In the genomic region with DNA sequence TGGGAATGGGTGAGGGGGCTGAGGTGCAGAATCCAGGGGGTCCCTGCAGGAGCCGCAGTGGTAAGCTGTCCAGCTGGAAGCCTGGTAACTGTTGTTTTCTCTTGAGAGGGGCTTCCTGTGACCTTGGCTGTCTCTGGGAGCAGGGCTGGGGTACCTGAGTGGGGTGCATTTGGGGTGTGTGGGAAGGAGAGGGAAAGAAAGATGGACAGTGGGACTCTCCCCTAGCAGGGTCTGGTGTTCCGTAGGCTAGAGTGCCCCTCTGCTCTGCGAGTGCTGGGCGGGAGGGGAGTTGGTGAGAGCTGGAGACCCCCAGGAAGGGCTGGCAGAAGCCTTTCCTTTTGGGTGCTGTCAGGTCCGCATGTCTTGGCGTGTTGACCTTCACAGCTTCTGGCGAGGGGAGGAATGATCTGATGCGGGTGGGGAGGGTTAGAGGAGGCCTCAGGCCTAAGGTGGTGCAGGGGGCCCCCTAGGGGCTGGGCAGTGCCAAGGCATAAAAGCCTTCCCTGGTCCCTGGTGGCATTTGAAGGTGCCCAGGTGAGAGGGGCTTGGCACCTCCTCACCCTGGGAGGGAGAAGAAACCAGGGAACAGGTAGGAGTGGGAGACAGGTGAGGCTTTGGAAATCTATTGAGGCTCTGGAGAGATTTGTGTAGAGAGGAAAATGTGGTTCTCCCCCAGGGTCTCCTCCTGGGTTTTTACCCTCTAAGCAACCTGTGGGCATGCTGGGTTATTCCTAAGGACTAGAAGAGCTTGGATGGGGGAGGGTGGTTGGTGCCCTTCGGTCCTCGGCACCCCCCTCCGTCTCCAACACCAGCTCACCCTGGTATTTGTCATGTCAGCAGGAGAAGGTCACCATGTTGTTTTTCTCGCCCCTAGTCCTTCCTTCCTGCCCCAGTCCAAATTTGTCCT, we compare ENCODE assay signal across 8 cellular contexts. TPM values are rescaled to one million over a fixed set of nuclear protein-coding genes. Genes with fewer than 3 reads are reported as not detected.
A peak's percentile ranks its signal among the peaks of the same experiment; 100 is the strongest.
DNase-seq lines count a peak whose midpoint lies in the region; ATAC-seq lines count a peak whose summit lies in the region.

No MANE protein-coding gene starts in this region.

- ATAC-seq in left ventricle myocardium superior (peak; percentile 28), HG02588 (IDR thresholded peaks at IDR 0.05; ENCODE audit: unreplicated experiment) (no peak)

- no peaks in the 10 kb centered on the region for H3K9me3 Mint-ChIP-seq in activated naive CD8-positive, alpha-beta T cell treated with anti-CD3 and anti-CD28 coated beads for 36 hours

- H3K36me3 Mint-ChIP-seq in activated naive CD8-positive, alpha-beta T cell treated with anti-CD3 and anti-CD28 coated beads for 36 hours, result peaks cover 42% of the 10 kb centered on the region

- intact Hi-C loops in left ventricle myocardium superior (cut with micrococcal nuclease), result no loop called here

- H3K27ac Mint-ChIP-seq in activated naive CD8-positive, alpha-beta T cell treated with anti-CD3 and anti-CD28 coated beads for 36 hours, result peak overlapping the region; percentile 80

- peaks cover 15% of the 10 kb centered on the region for H3K27me3 Mint-ChIP-seq in activated naive CD8-positive, alpha-beta T cell treated with anti-CD3 and anti-CD28 coated beads for 36 hours

- H3K4me3 ChIP-seq in skeletal muscle cell (ENCODE audit: low read depth, low read length), result peak overlapping the region; percentile 65

- peaks cover 34% of the 10 kb centered on the region for H3K4me1 Mint-ChIP-seq in activated naive CD8-positive, alpha-beta T cell treated with anti-CD3 and anti-CD28 coated beads for 36 hours

- DNase-seq in ELF-1 (ENCODE audit: low read depth, low spot score), result peak; percentile 64
- DNase-seq in HT-29 (ENCODE audit: low spot score), result peak; percentile 83
- peak; percentile 93 for DNase-seq in RPMI8226
- peak; percentile 75 for DNase-seq in activated naive CD8-positive, alpha-beta T cell treated with anti-CD3 and anti-CD28 coated beads for 36 hours
- peak; percentile 75 for DNase-seq in left ventricle myocardium superior
- DNase-seq in skeletal muscle cell (ENCODE audit: low read depth), result no peak
- DNase-seq in amniotic stem cell (lab: John Stamatoyannopoulos, UW), result no peak

- H3K4me3 Mint-ChIP-seq in activated naive CD8-positive, alpha-beta T cell treated with anti-CD3 and anti-CD28 coated beads for 36 hours, result peak overlapping the region; percentile 96

RNA-seq across cellular contexts. Expression of gene VEGFA, which starts 3.3 kb away (rescaled TPM):
- total RNA-seq in HT-29 (2014; rRNA removed; shearing (Covaris generic)), result 154 and 170 TPM in 2 replicates
- total RNA-seq in activated naive CD8-positive, alpha-beta T cell treated with anti-CD3 and anti-CD28 coated beads for 36 hours, result 10 to 100 TPM; 51.9 to 54.7 TPM
- total RNA-seq in left ventricle myocardium superior, result 261 TPM

Comparison
In these comparisons a context has a peak if more than half of its experiments do, and no peak if none do; other contexts are left out.
1. DNase-seq: peak in ELF-1 (single experiment), HT-29 (single experiment), RPMI8226 (single experiment), activated naive CD8-positive, alpha-beta T cell treated with anti-CD3 and anti-CD28 coated beads for 36 hours (single experiment) and left ventricle myocardium superior (single experiment); none in skeletal muscle cell (single experiment) and amniotic stem cell (single experiment).